In genomic region chr4:26135331-26135730, GRCh38 we compare ENCODE assay signal across 15 cellular contexts.
"Had no signal": no experiment of that assay in that cellular context is flagged by ENCODE, and none has a peak within 500 bp of the region (broad histone marks: within the 10 kb centered on the region; RNA-seq: fewer than 3 reads in every experiment).

No MANE protein-coding gene starts in this region.

- H3K9me3 ChIP-seq: gastroesophageal sphincter, heart right ventricle, pancreas, stomach, thoracic aorta, upper lobe of right lung had no signal

- DNase-seq: activated CD4-positive, alpha-beta T cell treated with anti-CD3 and anti-CD28 coated beads for 4 hours; activated CD8-positive, alpha-beta T cell treated with anti-CD3 and anti-CD28 coated beads for 36 hours; activated naive CD8-positive, alpha-beta T cell treated with anti-CD3 and anti-CD28 coated beads, Interleukin-2, amount 10 ng/mL, durations not matched to agents 7 days and 5 days; activated T-cell treated with anti-CD3 and anti-CD28 coated beads, Interleukin-2, amount 50 U/mL, for 48 hours; aorta; dermis blood vessel endothelial cell; heart right ventricle; pancreas; stomach; upper lobe of right lung had no signal

- H3K36me3 ChIP-seq: gastroesophageal sphincter, heart right ventricle, pancreas, stomach, thoracic aorta, upper lobe of right lung had no signal

- ATAC-seq: activated CD8-positive, alpha-beta T cell treated with anti-CD3 and anti-CD28 coated beads for 36 hours; gastroesophageal sphincter; heart right ventricle; pancreas; sciatic nerve; upper lobe of right lung had no signal

- H3K27ac ChIP-seq: epithelial cell of prostate, gastroesophageal sphincter, heart right ventricle, pancreas, stomach, thoracic aorta, upper lobe of right lung, VCaP had no signal

- H3K27me3 ChIP-seq: gastroesophageal sphincter, heart right ventricle, pancreas, stomach, upper lobe of right lung had no signal

- H3K4me1 ChIP-seq: gastroesophageal sphincter, pancreas, upper lobe of right lung had no signal

- H3K4me3 ChIP-seq: gastroesophageal sphincter, heart right ventricle, pancreas, stomach, thoracic aorta, upper lobe of right lung had no signal
